Comparison of ENCODE assay signal across 8 cellular contexts in the genomic region with DNA sequence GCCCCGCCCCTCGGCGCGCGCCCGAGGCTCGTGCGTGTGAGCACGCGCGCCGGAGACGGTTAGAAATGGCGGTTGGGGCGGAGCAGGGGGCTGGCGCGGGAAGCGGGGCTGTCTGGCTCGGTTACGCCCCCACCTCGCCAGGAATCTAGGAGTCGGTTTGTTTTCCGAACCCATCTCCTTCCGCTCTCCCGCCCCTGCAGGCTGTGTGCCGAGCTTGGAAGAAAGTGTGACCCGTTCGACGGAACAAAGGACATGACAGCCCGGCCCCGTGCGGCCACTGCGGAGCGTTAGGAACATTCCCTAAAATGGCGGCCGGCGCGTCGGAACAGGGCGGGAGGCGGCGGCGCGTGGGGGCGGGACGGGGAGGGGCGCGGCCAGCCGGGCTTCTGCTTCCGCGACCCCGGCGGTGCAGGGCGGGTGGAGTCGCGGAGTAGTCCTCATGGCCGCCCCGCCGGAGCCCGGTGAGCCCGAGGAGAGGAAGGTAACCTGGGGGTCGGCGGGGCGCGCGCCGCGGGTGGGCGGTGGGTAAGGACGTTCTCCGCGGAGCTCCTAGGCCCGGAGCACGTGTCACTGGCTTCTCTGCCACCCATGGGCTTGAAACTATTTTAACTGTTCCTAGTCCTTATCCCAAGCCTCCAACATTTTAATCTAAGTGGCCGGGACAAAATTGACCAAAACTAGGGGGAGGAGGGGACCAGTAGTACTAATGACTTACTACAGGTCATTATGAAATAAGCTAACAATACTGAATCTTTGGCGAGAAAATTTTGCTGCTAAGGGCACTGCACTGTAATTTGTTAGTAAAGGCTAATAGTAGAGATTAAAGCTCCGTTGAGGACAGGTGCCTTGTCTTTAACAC. TPM values are rescaled to one million over a fixed set of nuclear protein-coding genes. Genes with fewer than 3 reads are reported as not detected.
DNase-seq lines count a peak whose midpoint lies in the region; ATAC-seq and TF ChIP-seq lines count a peak whose summit lies in the region.

A gene with protein sequence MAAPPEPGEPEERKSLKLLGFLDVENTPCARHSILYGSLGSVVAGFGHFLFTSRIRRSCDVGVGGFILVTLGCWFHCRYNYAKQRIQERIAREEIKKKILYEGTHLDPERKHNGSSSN (plus strand): TSS at position 383 of the 859 bp plus-strand sequence. CDS start 57 bp downstream, at position 440.

- TF ChIP-seq CTCF in Calu3 (IDR thresholded peaks at IDR 0.05; ENCODE audit: unreplicated experiment) (no peak), OCI-LY1 (IDR thresholded peaks at IDR 0.05; ENCODE audit: low read length) (no peak)

- 0 out of 2 replicates have a peak, but pooled peaks cover 18% of the 10 kb centered on the region for H3F3A ChIP-seq in OCI-LY1 (ENCODE audit: insufficient read depth, low read length)

- no peak within 1 kb of the TSS for H2AFZ ChIP-seq in OCI-LY1 (ENCODE audit: low read length)

- H3K36me3 ChIP-seq in OCI-LY1 (ENCODE audit: insufficient read depth, low read length): peaks cover 24% of the 10 kb centered on the region
- peaks cover 5% of the 10 kb centered on the region for H3K36me3 ChIP-seq in muscle layer of colon (ENCODE audit: insufficient read depth, low read length)

- peak within 1 kb of the TSS; percentile 96 for H3K4me2 ChIP-seq in OCI-LY1 (ENCODE audit: low read length)

- H4K20me1 ChIP-seq in OCI-LY1 (ENCODE audit: insufficient read depth, low read length): no peaks in the 10 kb centered on the region

- H3K4me3 Mint-ChIP-seq in Calu3 (ENCODE audit: low read depth, unreplicated experiment): peak within 1 kb of the TSS; percentile 84

- H3K27ac ChIP-seq in OCI-LY1 (ENCODE audit: low read depth, low read length, poor library complexity, severe bottlenecking): peak within 1 kb of the TSS; percentile 95
- peak within 1 kb of the TSS; percentile 93 for H3K27ac ChIP-seq in muscle layer of colon (ENCODE audit: low read depth, low read length)

- peak within 1 kb of the TSS; percentile 100 for H3K27ac Mint-ChIP-seq in Calu3 (ENCODE audit: unreplicated experiment)

- H3K27me3 ChIP-seq in OCI-LY1 (ENCODE audit: insufficient read depth, low read length): no peaks in the 10 kb centered on the region
- H3K27me3 ChIP-seq in muscle layer of colon (ENCODE audit: control insufficient read depth in 1 of 2, insufficient read depth in 2 of 2, low read length in 2 of 2): no peaks in the 10 kb centered on the region

- peak; percentile 51 for ATAC-seq in GM21360 (IDR thresholded peaks at IDR 0.05; ENCODE audit: unreplicated experiment)

- peaks cover 69% of the 10 kb centered on the region for H3K36me3 Mint-ChIP-seq in Calu3 (ENCODE audit: insufficient read depth, unreplicated experiment)

- H3K27me3 Mint-ChIP-seq in Calu3 (ENCODE audit: unreplicated experiment): no peaks in the 10 kb centered on the region

- peaks cover 16% of the 10 kb centered on the region for H3K79me2 ChIP-seq in OCI-LY1 (ENCODE audit: insufficient read depth, low read length)

- no peaks in the 10 kb centered on the region for H3K9me3 Mint-ChIP-seq in Calu3 (ENCODE audit: low read depth, unreplicated experiment)

- H3K9me3 ChIP-seq in OCI-LY1 (ENCODE audit: low read length) (no peaks in the 10 kb centered on the region), muscle layer of colon (ENCODE audit: low read length) (no peaks in the 10 kb centered on the region)

- H3K9ac ChIP-seq in OCI-LY1 (ENCODE audit: low read length) (peak within 1 kb of the TSS; percentile 96), muscle layer of colon (ENCODE audit: low read length) (peak within 1 kb of the TSS; percentile 85)

- H3K4me3 ChIP-seq in OCI-LY1 (ENCODE audit: low read depth, low read length, poor library complexity, severe bottlenecking) (peak within 1 kb of the TSS; percentile 86), muscle layer of colon (ENCODE audit: low read depth in 1 of 2, low read length in 2 of 2) (peak within 1 kb of the TSS; percentile 67 to 78)

- no TSS peak for BruUV-seq in Calu3 (replicated peaks; lab: Mats Ljungman, UMichigan)

- H3K4me1 Mint-ChIP-seq in Calu3 (ENCODE audit: low read depth, unreplicated experiment): peaks cover 59% of the 10 kb centered on the region

- H3K9me2 ChIP-seq in OCI-LY1 (ENCODE audit: low read depth, low read length): no peaks in the 10 kb centered on the region

- DNase-seq in Calu3: peak; percentile 84
- peak; percentile 93 for DNase-seq in HT-29 (ENCODE audit: low spot score)
- peak; percentile 95 for DNase-seq in activated T-cell treated with anti-CD3 and anti-CD28 coated beads, Interleukin-2, amount 50 U/mL, for 1 hour
- DNase-seq in erythroblast (lab: John Stamatoyannopoulos, UW): peak; percentile 94 to 96
- peak; percentile 65 for DNase-seq in stimulated activated CD8-positive, alpha-beta memory T cell treated with anti-CD3 and anti-CD28 coated beads, Interleukin-7, amount 100 ng/mL, for 24 hours (ENCODE audit: low read depth)

- intact Hi-C loops in Calu3 (cut with micrococcal nuclease; ENCODE audit: unreplicated experiment): loop anchor here (2.0 kb wide), 1 partner anchor 25 kb away; no protein-coding TSS in a partner anchor

- TF ChIP-seq POLR2A in erythroblast (IDR thresholded peaks at IDR 0.05; ENCODE audit: low read length): peak; percentile 70

- CTCF ChIA-PET in Calu3 (lab: Charles Lee): interaction anchor here (0.6 to 1.6 kb wide), 4 partner anchors 27 to 633 kb away, joined by 3 to 5 read pairs (median 4); no protein-coding TSS in a partner anchor

- H3K4me1 ChIP-seq in OCI-LY1 (ENCODE audit: insufficient read depth, low read length, severe bottlenecking) (peaks cover 51% of the 10 kb centered on the region), muscle layer of colon (ENCODE audit: insufficient read depth, low read length) (peaks cover 23% of the 10 kb centered on the region)

RNA-seq across cellular contexts. Expression of the gene that starts here (rescaled TPM):
- 22.6 and 32.8 TPM in 2 replicates for total RNA-seq in Calu3 (2022)
- total RNA-seq in HT-29 (2014; rRNA removed; shearing (Covaris generic)): 16.1 and 18.8 TPM in 2 replicates

Comparison
In these comparisons a context has a peak if more than half of its experiments do, and no peak if none do; other contexts are left out.
1. Peak in every context shown above with its lines: DNase-seq, ATAC-seq, H3K4me3 ChIP-seq and H3K27ac ChIP-seq.